8 cellular contexts compared by ENCODE assay signal in genomic region chr14:75578099-75578785, GRCh38. TPM values are rescaled to one million over a fixed set of nuclear protein-coding genes. Genes with fewer than 3 reads are reported as not detected.
DNase-seq lines count a peak whose midpoint lies in the region; TF ChIP-seq lines count a peak whose summit lies in the region.

Gene FLVCR2, plus strand, starts transcription at chr14:75578620. Its CDS starts 353 bp downstream, at chr14:75578973.

- peak within 1 kb of the TSS; percentile 86 for H3K9ac ChIP-seq in mesenchymal stem cell (ENCODE audit: low read length)

- H3K4me3 Mint-ChIP-seq in endothelial cell (ENCODE audit: unreplicated experiment) = no peak within 1 kb of the TSS

- peak within 1 kb of the TSS; percentile 70 for H2AK5ac ChIP-seq in mesenchymal stem cell (ENCODE audit: low read length, severe bottlenecking)

- H3K27me3 ChIP-seq in mesenchymal stem cell (ENCODE audit: control insufficient read depth in 1 of 2, insufficient read depth in 1 of 2, low read length in 2 of 2) = peaks cover 0 to 16% of the 10 kb centered on the region in 2 experiments

- H3K27ac ChIP-seq in mesenchymal stem cell (ENCODE audit: low read length, poor library complexity, severe bottlenecking) = peak within 1 kb of the TSS; percentile 84

- DNase-seq in G401 (ENCODE audit: low spot score) (peak; percentile 16), HFF-Myc (ENCODE audit: extremely low read depth, low read depth) (no peak), NCI-H2227 (lab: John Stamatoyannopoulos, UW; ENCODE audit: unreplicated experiment) (peak; percentile 60), endothelial cell (ENCODE audit: low spot score) (peak; percentile 57), mesenchymal stem cell (peak; percentile 83), NK-92 (lab: John Stamatoyannopoulos, UW; ENCODE audit: unreplicated experiment) (no peak)
- DNase-seq in activated CD8-positive, alpha-beta memory T cell treated with anti-CD3 and anti-CD28 coated beads for 48 hours (ENCODE audit: low read depth in 2 of 3, low spot score in 2 of 3) = peak in 2 of 3 experiments; percentile 14 to 31
- DNase-seq in stimulated activated CD8-positive, alpha-beta memory T cell treated with anti-CD3 and anti-CD28 coated beads, Interleukin-2, amount 100 ng/mL, for 1 hour (ENCODE audit: low read depth in 2 of 2) = peak; percentile 23 to 37

- peak within 1 kb of the TSS; percentile 93 for H3K4me2 ChIP-seq in mesenchymal stem cell (ENCODE audit: low read length, poor library complexity, severe bottlenecking)

- peak within 1 kb of the TSS; percentile 88 to 92 for H3K18ac ChIP-seq in mesenchymal stem cell (ENCODE audit: low read depth in 1 of 2, low read length in 2 of 2)

- H2BK120ac ChIP-seq in mesenchymal stem cell (ENCODE audit: low read depth, low read length) = peak within 1 kb of the TSS; percentile 88

- peak within 1 kb of the TSS; percentile 93 for H2AFZ ChIP-seq in mesenchymal stem cell (ENCODE audit: low read depth, low read length)

- H4K91ac ChIP-seq in mesenchymal stem cell (ENCODE audit: low read length) = peak within 1 kb of the TSS; percentile 18

- no peak within 1 kb of the TSS for H3K23ac ChIP-seq in mesenchymal stem cell (ENCODE audit: low read length in 2 of 2)

- H3K36me3 ChIP-seq in mesenchymal stem cell (ENCODE audit: control insufficient read depth in 1 of 2, insufficient read depth in 2 of 2, low read depth in 1 of 2, low read length in 2 of 2) = no peaks in the 10 kb centered on the region

- WGBS in mesenchymal stem cell = under 1% methylated on average over 45 of the region's 49 CpGs

- peak within 1 kb of the TSS in 1 of 2 experiments; percentile 67 for H2BK12ac ChIP-seq in mesenchymal stem cell (ENCODE audit: low read length in 2 of 2)

- H3K27ac Mint-ChIP-seq in endothelial cell (ENCODE audit: unreplicated experiment) = peak within 1 kb of the TSS; percentile 68

- H3K4me3 ChIP-seq in HFF-Myc (replicated peaks; ENCODE audit: low read depth, low read length) = peak within 1 kb of the TSS; percentile 52
- peak within 1 kb of the TSS; percentile 72 to 87 for H3K4me3 ChIP-seq in mesenchymal stem cell (ENCODE audit: insufficient read depth in 1 of 2, low read depth in 1 of 2, low read length in 2 of 2)

- in situ Hi-C loops in G401 (cut with HindIII; ENCODE audit: low sequenced_read_pairs) = no loop called here

- no peaks in the 10 kb centered on the region for H3K9me3 ChIP-seq in mesenchymal stem cell (ENCODE audit: control insufficient read depth, low read length)

- H3K9me3 Mint-ChIP-seq in endothelial cell (ENCODE audit: unreplicated experiment) = peaks cover 4% of the 10 kb centered on the region

- peaks cover 9% of the 10 kb centered on the region for H3K36me3 Mint-ChIP-seq in endothelial cell (ENCODE audit: low read depth, unreplicated experiment)

- H3K4ac ChIP-seq in mesenchymal stem cell (ENCODE audit: low read depth in 1 of 2, low read length in 2 of 2) = peak within 1 kb of the TSS; percentile 2 to 40

- no peak for TF ChIP-seq CTCF in HFF-Myc (IDR thresholded peaks at IDR 0.05; ENCODE audit: low read depth, low read length, missing control alignments)
- no peak for TF ChIP-seq CTCF in endothelial cell (IDR thresholded peaks at IDR 0.05; ENCODE audit: unreplicated experiment)

- peak within 1 kb of the TSS; percentile 71 for H4K8ac ChIP-seq in mesenchymal stem cell (ENCODE audit: low read length)

- H2BK15ac ChIP-seq in mesenchymal stem cell (ENCODE audit: low read depth, poor library complexity, severe bottlenecking) = peak within 1 kb of the TSS; percentile 97

- H3K14ac ChIP-seq in mesenchymal stem cell (ENCODE audit: low read length in 2 of 2) = peak within 1 kb of the TSS in 1 of 2 experiments; percentile 63

- H2BK5ac ChIP-seq in mesenchymal stem cell (ENCODE audit: low read depth, low read length, poor library complexity, severe bottlenecking) = peak within 1 kb of the TSS; percentile 91

- peaks cover 10% of the 10 kb centered on the region for H3K27me3 Mint-ChIP-seq in endothelial cell (ENCODE audit: unreplicated experiment)

- H3K79me1 ChIP-seq in mesenchymal stem cell (replicated peaks; ENCODE audit: low read length, poor library complexity, severe bottlenecking) = peaks cover 12% of the 10 kb centered on the region

- H3K4me1 ChIP-seq in mesenchymal stem cell (ENCODE audit: control insufficient read depth, insufficient read depth, low read depth, low read length) = peaks cover 17% of the 10 kb centered on the region

- peaks cover 30% of the 10 kb centered on the region for H3K4me1 Mint-ChIP-seq in endothelial cell (ENCODE audit: unreplicated experiment)

RNA-seq across cellular contexts. Expression of gene FLVCR2, which starts in this region (rescaled TPM):
- total RNA-seq in G401 (2014; rRNA removed; shearing (Covaris generic)) = 1.3 and 1.6 TPM in 2 replicates
- total RNA-seq in endothelial cell (ENCODE audit: unreplicated experiment) = 50.6 TPM
- 3.0 TPM for polyA plus RNA-seq in mesenchymal stem cell (2013, experiment 1 of 2)
- polyA plus RNA-seq in mesenchymal stem cell (2013, experiment 2 of 2) = 2.6 TPM

Comparison
In these comparisons a context has a peak if more than half of its experiments do, and no peak if none do; other contexts are left out.
1. RNA of gene FLVCR2 (total RNA-seq): 50.6 TPM in endothelial cell (single experiment); 1.3 to 1.6 TPM in G401; every median in the first group is over 10 times any median in the second.
2. DNase-seq: peak in G401 (single experiment), NCI-H2227 (single experiment), activated CD8-positive, alpha-beta memory T cell treated with anti-CD3 and anti-CD28 coated beads for 48 hours (2 of 3), endothelial cell (single experiment), mesenchymal stem cell (single experiment) and stimulated activated CD8-positive, alpha-beta memory T cell treated with anti-CD3 and anti-CD28 coated beads, Interleukin-2, amount 100 ng/mL, for 1 hour (2 of 2); none in HFF-Myc (single experiment) and NK-92 (single experiment).